Comparison of ENCODE assay signal across 1 cellular context in the genomic region with DNA sequence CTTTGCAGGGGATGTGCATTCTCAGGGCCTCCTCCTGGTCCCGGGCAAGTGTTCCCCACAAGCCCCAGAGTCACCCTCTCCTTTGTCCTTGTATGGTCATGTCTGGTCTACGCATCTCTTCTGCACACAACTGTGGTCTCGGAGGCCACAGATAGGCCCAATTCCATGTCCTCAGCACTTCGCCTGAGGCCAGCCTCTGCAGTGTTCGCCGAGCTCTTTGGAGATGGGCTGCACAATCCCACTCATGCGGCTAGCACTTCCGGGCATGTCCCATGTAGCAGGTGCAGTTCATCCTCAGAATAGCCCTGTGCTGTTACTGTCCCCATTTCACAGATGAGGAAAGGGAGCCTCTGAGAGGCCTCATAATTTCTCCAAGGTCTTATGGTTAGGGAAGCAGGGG.
TF ChIP-seq lines count a peak whose summit lies in the region.

No MANE protein-coding gene starts in this region.

TF ChIP-seq in H1, 55 proteins besides CTCF, POLR2A, EP300 and RAD21:
- TF ChIP-seq GABPA (IDR thresholded peaks at IDR 0.05; ENCODE audit: borderline replicate concordance, insufficient read depth, low read length) (no peak), RNF2 (IDR thresholded peaks at IDR 0.05; ENCODE audit: borderline replicate concordance, low read depth, low read length, missing control alignments, poor library complexity, severe bottlenecking) (no peak), TEAD4 (IDR thresholded peaks at IDR 0.05; ENCODE audit: low read depth, low read length) (no peak), SP2 (IDR thresholded peaks at IDR 0.05; ENCODE audit: low read length) (no peak), TAF7 (optimal IDR thresholded peaks at IDR 0.05; ENCODE audit: borderline replicate concordance, low read depth, low read length) (no peak), NANOG (IDR thresholded peaks at IDR 0.05; ENCODE audit: insufficient read depth, low read depth, low read length, poor library complexity, severe bottlenecking) (no peak), RXRA (IDR thresholded peaks at IDR 0.05; ENCODE audit: insufficient read depth, low read depth, low read length) (no peak)
